Comparison of ENCODE assay signal across 8 cellular contexts in genomic region chr2:222903234-222904220, GRCh38. TPM values are rescaled to one million over a fixed set of nuclear protein-coding genes. Genes with fewer than 3 reads are reported as not detected.
A peak's percentile ranks its signal among the peaks of the same experiment; 100 is the strongest.
DNase-seq lines count a peak whose midpoint lies in the region; ATAC-seq, FAIRE-seq and TF ChIP-seq lines count a peak whose summit lies in the region.

No MANE protein-coding gene starts in this region.

- DNase-seq in SKM-1 treated with dmso at 0.1 percent for 144 hours (lab: John Stamatoyannopoulos, UW; ENCODE audit: unreplicated experiment): peak; percentile 62
- no peak for DNase-seq in SKM-1 (lab: John Stamatoyannopoulos, UW; ENCODE audit: unreplicated experiment)
- DNase-seq in HT1080 (ENCODE audit: low read depth): peak; percentile 44
- peak; percentile 42 for DNase-seq in RWPE1 (ENCODE audit: low spot score)
- peak; percentile 49 for DNase-seq in colonic mucosa
- no peak for DNase-seq in lung (ENCODE audit: low spot score)
- peak; percentile 37 for DNase-seq in urothelium cell line (ENCODE audit: low spot score)

- H3K9ac ChIP-seq in colonic mucosa (ENCODE audit: low read depth in 2 of 2, low read length in 2 of 2): no peak overlapping the region

- WGBS in lung, 2 donors: 92 to 95% methylated on average over 16 of the region's 16 CpGs

- peak overlapping the region; percentile 65 for H3K27ac ChIP-seq in RWPE1
- no peak overlapping the region for H3K27ac ChIP-seq in colonic mucosa
- no peak overlapping the region for H3K27ac ChIP-seq in lung (ENCODE audit: low read depth in 1 of 2, low read length in 1 of 2)

- POLR2A ChIA-PET in RWPE1 (lab: Yijun Ruan, JAX; ENCODE audit: low non-redundant PET): interaction anchor here (0.6 kb wide), 1 partner anchor 141 kb away, joined by 4 read pairs; no protein-coding TSS in a partner anchor

- FAIRE-seq in urothelium cell line (lab: Jason Lieb, UNC): no peak

- H3K9me3 ChIP-seq in colonic mucosa (no peaks in the 10 kb centered on the region), lung (ENCODE audit: control insufficient read depth in 2 of 2, insufficient read depth in 1 of 2, low read length in 1 of 2) (no peaks in the 10 kb centered on the region)

- no peaks in the 10 kb centered on the region for H3K4me1 ChIP-seq in colonic mucosa
- peaks cover 5 to 20% of the 10 kb centered on the region in 2 donors for H3K4me1 ChIP-seq in lung (ENCODE audit: control insufficient read depth in 2 of 2, insufficient read depth in 2 of 2, low read length in 2 of 2)

- peak; percentile 89 for ATAC-seq in GM21515 (IDR thresholded peaks at IDR 0.05; ENCODE audit: unreplicated experiment)
- no peak for ATAC-seq in lung (ENCODE audit: insufficient read depth, low FRiP score)

- TF ChIP-seq CTCF in RWPE1 (conservative IDR thresholded peaks at IDR 0.05; ENCODE audit: low read depth): peak; percentile 64
- peak; percentile 64 for TF ChIP-seq CTCF in colonic mucosa (IDR thresholded peaks at IDR 0.05)
- TF ChIP-seq CTCF in lung (IDR thresholded peaks at IDR 0.05; ENCODE audit: control extremely low read depth, extremely low read depth): peak; percentile 33

- intact Hi-C loops in colonic mucosa (cut with DNase I): loop anchor here (2.0 to 10.0 kb wide), 3 partner anchors 36 to 195 kb away; no protein-coding TSS in a partner anchor

- H3K36me3 ChIP-seq in colonic mucosa (no peaks in the 10 kb centered on the region), lung (ENCODE audit: control insufficient read depth in 2 of 2, insufficient read depth in 2 of 2, low read length in 2 of 2) (no peaks in the 10 kb centered on the region)

- CTCF ChIA-PET in RWPE1 (lab: Yijun Ruan, JAX): interaction anchor here (0.5 to 1.2 kb wide), 13 partner anchors 9 to 702 kb away, joined by 3 to 7 read pairs (median 4); no protein-coding TSS in a partner anchor

- H3K4me3 ChIP-seq in colonic mucosa (no peak overlapping the region), lung (no peak overlapping the region)

- no peaks in the 10 kb centered on the region for H3K27me3 ChIP-seq in colonic mucosa
- no peaks in the 10 kb centered on the region for H3K27me3 ChIP-seq in lung (ENCODE audit: control insufficient read depth, insufficient read depth)

RNA-seq across cellular contexts. Expression of gene ACSL3, which starts 42.7 kb away (rescaled TPM):
- 119 and 138 TPM in 2 replicates for total RNA-seq in HT1080 (2014; rRNA removed; shearing (Covaris generic))
- 60.1 and 86.8 TPM in 2 replicates for polyA plus RNA-seq in HT1080 (2015; cell fraction: cytosol; rRNA removed)
- polyA plus RNA-seq in HT1080 (2015; cell fraction: nucleus; rRNA removed): 165 and 175 TPM in 2 replicates
- total RNA-seq in colonic mucosa: 100 to 1,000 TPM; 116 to 162 TPM
- 100 to 1,000 TPM in 1 of 2 donors, 10 to 100 TPM in 1; 67.5 to 154 TPM for total RNA-seq in lung
- 10 to 100 TPM; 22.2 to 50.9 TPM for polyA plus RNA-seq in lung

Comparison
In these comparisons a context has a peak if more than half of its experiments do, and no peak if none do; other contexts are left out.
1. DNase-seq: peak in SKM-1 treated with dmso at 0.1 percent for 144 hours (single experiment), HT1080 (single experiment), RWPE1 (single experiment), colonic mucosa (single experiment) and urothelium cell line (single experiment); none in SKM-1 (single experiment) and lung (single experiment).
2. Peak in every context shown above with its lines, with median percentiles within 50 percentile points of each other: CTCF ChIP-seq.